ENCODE assay signal across 15 cellular contexts in genomic region chr5:32506809-32507208, GRCh38.
DNase-seq lines count a peak whose midpoint lies in the region; ATAC-seq, FAIRE-seq and TF ChIP-seq lines count a peak whose summit lies in the region.
"Had no signal": no experiment of that assay in that cellular context is flagged by ENCODE, and none has a peak within 500 bp of the region (broad histone marks: within the 10 kb centered on the region; RNA-seq: fewer than 3 reads in every experiment).

No MANE protein-coding gene starts in this region.

- H3K36me3 ChIP-seq in A673 (ENCODE audit: insufficient read depth, low read length, poor library complexity, severe bottlenecking) (no peaks in the 10 kb centered on the region), IMR-90 (ENCODE audit: control insufficient read depth, insufficient read depth, low read length) (no peaks in the 10 kb centered on the region), bronchial epithelial cell (ENCODE audit: control insufficient read depth, insufficient read depth, low read length) (no peaks in the 10 kb centered on the region), mucosa of descending colon (ENCODE audit: low read depth) (no peaks in the 10 kb centered on the region), HAP-1 (replicated peaks) (no peaks in the 10 kb centered on the region)
- H3K36me3 ChIP-seq: BE2C had no signal

- BruUV-seq in A673 (replicated peaks; lab: Mats Ljungman, UMichigan) (no TSS peak), IMR-90 (replicated peaks; lab: Mats Ljungman, UMichigan) (no TSS peak)

- FAIRE-seq in bronchial epithelial cell (lab: Jason Lieb, UNC) (no peak), frontal cortex (lab: Jason Lieb, UNC) (no peak)
- FAIRE-seq: colon, G401.6 had no signal

- TF ChIP-seq CTCF in A673 (conservative IDR thresholded peaks at IDR 0.05; ENCODE audit: low read depth, low read length) (no peak), IMR-90 (conservative IDR thresholded peaks at IDR 0.05; ENCODE audit: low read depth, low read length) (no peak), bronchial epithelial cell (IDR thresholded peaks at IDR 0.05; ENCODE audit: insufficient read depth, low read length, severe bottlenecking) (no peak), mucosa of descending colon (IDR thresholded peaks at IDR 0.05) (no peak)

- no peaks in the 10 kb centered on the region for H3K9me3 ChIP-seq in A673 (ENCODE audit: low read depth, low read length, poor library complexity, severe bottlenecking)
- H3K9me3 ChIP-seq in IMR-90 (ENCODE audit: control insufficient read depth, insufficient read depth, low read length): no peaks in the 10 kb centered on the region
- H3K9me3 ChIP-seq in mucosa of descending colon: no peaks in the 10 kb centered on the region
- no peaks in the 10 kb centered on the region; the same call in 1 of the 2 replicates for H3K9me3 ChIP-seq in HAP-1
- H3K9me3 ChIP-seq: BE2C had no signal

- H3K36me3 Mint-ChIP-seq in stimulated activated naive B cell treated with anti-CD40 and anti-IgM and Interleukin-4, amounts not matched to agents 10 μg/mL and 1 μg/mL and 100 μg/mL, for 72 hours: no peaks in the 10 kb centered on the region

- no peak overlapping the region for H3K27ac ChIP-seq in A673 (ENCODE audit: low read depth, low read length, poor library complexity, severe bottlenecking)
- H3K27ac ChIP-seq in IMR-90 (ENCODE audit: insufficient read depth, low read length): peak overlapping the region; percentile 68; the same call in 1 of the 2 replicates

- no peak overlapping the region for H2AFZ ChIP-seq in IMR-90 (replicated peaks; ENCODE audit: low read length, poor library complexity)

- POLR2A ChIA-PET in A673 (lab: Charles Lee; ENCODE audit: low non-redundant PET) (no interaction called here), IMR-90 (lab: Charles Lee; ENCODE audit: unreplicated experiment) (interaction anchor here (0.6 kb wide), 1 partner anchor 38 kb away, joined by 3 read pairs; no protein-coding TSS in a partner anchor)

- peaks cover 15 to 19% of the 10 kb centered on the region in 2 donors for H3K4me1 Mint-ChIP-seq in stimulated activated naive B cell treated with anti-CD40 and anti-IgM and Interleukin-4, amounts not matched to agents 10 μg/mL and 1 μg/mL and 100 μg/mL, for 72 hours

- peak overlapping the region in 1 of 2 experiments; percentile 53; a peak in 1 of 4 replicates for H4K8ac ChIP-seq in IMR-90 (ENCODE audit: low read depth in 2 of 2, low read length in 2 of 2)

- H3K4me3 ChIP-seq in A673 (ENCODE audit: low read depth, low read length, poor library complexity, severe bottlenecking) (no peak overlapping the region), IMR-90 (ENCODE audit: insufficient read depth, low read depth, low read length) (no peak overlapping the region), bronchial epithelial cell (ENCODE audit: low read depth, low read length) (no peak overlapping the region), mucosa of descending colon (no peak overlapping the region), HAP-1 (no peak overlapping the region)
- H3K4me3 ChIP-seq: skin epidermis had no signal

- no peak for TF ChIP-seq POLR2A in IMR-90 (IDR thresholded peaks at IDR 0.05; ENCODE audit: low read depth, low read length)

- peaks cover 10% of the 10 kb centered on the region; the same call in 1 of the 2 replicates for H3K9me1 ChIP-seq in IMR-90 (ENCODE audit: insufficient read depth, low read length)

- peak; percentile 27 for ATAC-seq in IMR-90 (ENCODE audit: low read depth)
- peak; percentile 28 for ATAC-seq in mucosa of descending colon
- no peak for ATAC-seq in stimulated activated naive B cell treated with anti-CD40 and anti-IgM and Interleukin-4, amounts not matched to agents 10 μg/mL and 1 μg/mL and 100 μg/mL, for 72 hours (replicated peaks)
- no peak for ATAC-seq in HG03135 (IDR thresholded peaks at IDR 0.05; ENCODE audit: unreplicated experiment)

- peak overlapping the region; percentile 71; the same call in 1 of the 3 replicates for H2BK15ac ChIP-seq in IMR-90 (ENCODE audit: low read depth, low read length)

- no peak overlapping the region; the same call in 1 of the 2 replicates for H3K23ac ChIP-seq in IMR-90 (ENCODE audit: low read depth, low read length)

- H2BK5ac ChIP-seq in IMR-90 (ENCODE audit: low read depth, low read length, poor library complexity, severe bottlenecking): no peak overlapping the region

- H2AK5ac ChIP-seq in IMR-90 (ENCODE audit: low read depth, low read length): no peak overlapping the region

- CTCF ChIA-PET in A673 (lab: Charles Lee): no interaction called here
- CTCF ChIA-PET in IMR-90 (lab: Yijun Ruan, JAX): interaction anchor here (0.7 to 2.0 kb wide), 2 partner anchors 83 kb away, joined by 3 to 8 read pairs; no protein-coding TSS in a partner anchor

- in situ Hi-C loops in IMR-90 (cut with MboI; ENCODE audit: low sequenced_read_pairs) (loop anchor here (5.0 kb wide), 1 partner anchor 75 kb away; no protein-coding TSS in a partner anchor), HAP-1 (cut with MboI; ENCODE audit: low sequenced_read_pairs) (no loop called here)

- H3K4me1 ChIP-seq in A673 (ENCODE audit: insufficient read depth, low read length, poor library complexity, severe bottlenecking) (peaks cover 28% of the 10 kb centered on the region), IMR-90 (ENCODE audit: control insufficient read depth, insufficient read depth, low read length) (peaks cover 30% of the 10 kb centered on the region), mucosa of descending colon (ENCODE audit: low read depth) (no peaks in the 10 kb centered on the region), HAP-1 (peaks cover 3% of the 10 kb centered on the region)

- H2AK9ac ChIP-seq in IMR-90 (replicated peaks; ENCODE audit: low read depth, low read length, poor library complexity): no peak overlapping the region

- no peaks in the 10 kb centered on the region for H3K9me3 Mint-ChIP-seq in stimulated activated naive B cell treated with anti-CD40 and anti-IgM and Interleukin-4, amounts not matched to agents 10 μg/mL and 1 μg/mL and 100 μg/mL, for 72 hours

- H3K9ac ChIP-seq in IMR-90 (ENCODE audit: low read depth, low read length): no peak overlapping the region

- intact Hi-C loops in A673 (cut with micrococcal nuclease; ENCODE audit: unreplicated experiment) (loop anchor here (5.0 kb wide), 1 partner anchor 80 kb away; the partner anchor contains the start of gene SUB1), IMR-90 (cut with micrococcal nuclease) (loop anchor here (5.0 to 10.0 kb wide), 2 partner anchors 80 to 918 kb away; partner anchors contain the start of gene SUB1), mucosa of descending colon (cut with DNase I, micrococcal nuclease) (no loop called here)

- H4K5ac ChIP-seq in IMR-90 (ENCODE audit: low read depth, low read length): no peak overlapping the region

- H4K91ac ChIP-seq in IMR-90 (ENCODE audit: insufficient read depth, low read depth, low read length): no peak overlapping the region

- H4K20me1 ChIP-seq in IMR-90 (ENCODE audit: insufficient read depth, low read length): peaks cover 3% of the 10 kb centered on the region; the same call in 1 of the 2 replicates

- peaks cover 32 to 40% of the 10 kb centered on the region in 2 donors for H3K27me3 Mint-ChIP-seq in stimulated activated naive B cell treated with anti-CD40 and anti-IgM and Interleukin-4, amounts not matched to agents 10 μg/mL and 1 μg/mL and 100 μg/mL, for 72 hours

- no peak overlapping the region; the same call in 1 of the 2 replicates for H2BK120ac ChIP-seq in IMR-90 (ENCODE audit: low read depth, low read length)

- H3K56ac ChIP-seq in IMR-90 (ENCODE audit: extremely low read depth, insufficient read depth, low read length): no peak overlapping the region

- H3K27ac Mint-ChIP-seq in stimulated activated naive B cell treated with anti-CD40 and anti-IgM and Interleukin-4, amounts not matched to agents 10 μg/mL and 1 μg/mL and 100 μg/mL, for 72 hours: no peak overlapping the region

- H3K4me3 Mint-ChIP-seq in stimulated activated naive B cell treated with anti-CD40 and anti-IgM and Interleukin-4, amounts not matched to agents 10 μg/mL and 1 μg/mL and 100 μg/mL, for 72 hours: no peak overlapping the region

- no peak overlapping the region for H3K4me2 ChIP-seq in IMR-90 (ENCODE audit: low read depth, low read length)

- DNase-seq in A673 (ENCODE audit: low spot score) (peak; percentile 41), IMR-90 (peak; percentile 91), bronchial epithelial cell (ENCODE audit: low read depth) (peak; percentile 88), mucosa of descending colon (peak in 1 of 3 donors; percentile 10), frontal cortex (ENCODE audit: low spot score in 2 of 2) (no peak), HAP-1 (ENCODE audit: low spot score in 2 of 2) (no peak)
- no peak for DNase-seq in stimulated activated naive B cell treated with anti-CD40 and anti-IgM and Interleukin-4, amounts not matched to agents 10 μg/mL and 1 μg/mL and 100 μg/mL, for 72 hours
- DNase-seq: activated CD4-positive, CD25-positive, alpha-beta regulatory T cell treated with anti-CD3 and anti-CD28 coated beads, Interleukin-2, amount 50 U/mL, for 72 hours; activated effector memory CD4-positive, alpha-beta T cell treated with Interleukin-2 at 50 U/mL for 16 hours; BE2C; NCI-H510A had no signal

- H3K79me1 ChIP-seq in IMR-90 (ENCODE audit: low read depth in 1 of 2, low read length in 2 of 2): no peaks in the 10 kb centered on the region

- no CpG with 5 or more reads among the region's 1 CpG for WGBS in IMR-90 (ENCODE audit: extremely low coverage in 2 of 2, insufficient read length in 1 of 2), 2 experiments

- H3K14ac ChIP-seq in IMR-90 (replicated peaks; ENCODE audit: low read depth, low read length): no peak overlapping the region

- H3K27me3 ChIP-seq in A673 (replicated peaks; ENCODE audit: insufficient read depth, low read depth, low read length, poor library complexity) (no peaks in the 10 kb centered on the region), IMR-90 (ENCODE audit: control insufficient read depth, insufficient read depth, low read length) (no peaks in the 10 kb centered on the region), bronchial epithelial cell (ENCODE audit: control insufficient read depth, insufficient read depth, low read length) (no peaks in the 10 kb centered on the region), HAP-1 (ENCODE audit: low read depth) (no peaks in the 10 kb centered on the region)
- H3K27me3 ChIP-seq: BE2C had no signal

- H3K4ac ChIP-seq in IMR-90 (ENCODE audit: low read depth, low read length): no peak overlapping the region; the same call in 1 of the 2 replicates

- no peak overlapping the region; the same call in none of the 2 replicates for H3K18ac ChIP-seq in IMR-90 (ENCODE audit: low read depth, low read length)

- dilution Hi-C loops in IMR-90 (cut with HindIII; ENCODE audit: low sequenced_read_pairs, unreplicated experiment): no loop called here

- peak overlapping the region; percentile 65; the same call in 1 of the 2 replicates for H2BK20ac ChIP-seq in IMR-90 (ENCODE audit: low read depth, low read length)

- TF ChIP-seq RAD21 in IMR-90 (IDR thresholded peaks at IDR 0.05; ENCODE audit: low read length): no peak

TF ChIP-seq in IMR-90, 13 proteins besides CTCF, POLR2A, EP300 and RAD21 (continues in another document):
- TF ChIP-seq SMC3 (IDR thresholded peaks at IDR 0.05; ENCODE audit: low read depth, low read length) (no peak), RFX5 (IDR thresholded peaks at IDR 0.05; ENCODE audit: low read depth, low read length) (no peak), RCOR1 (IDR thresholded peaks at IDR 0.05; ENCODE audit: insufficient replicate concordance, low read length) (no peak)

Comparison
In these comparisons a context has a peak if more than half of its experiments do, and no peak if none do; other contexts are left out.
1. DNase-seq: peak in A673 (single experiment), IMR-90 (single experiment) and bronchial epithelial cell (single experiment); none in stimulated activated naive B cell treated with anti-CD40 and anti-IgM and Interleukin-4, amounts not matched to agents 10 μg/mL and 1 μg/mL and 100 μg/mL, for 72 hours (single experiment), frontal cortex (0 of 2) and HAP-1 (0 of 2).
2. ATAC-seq: peak in IMR-90 (single experiment) and mucosa of descending colon (single experiment); none in stimulated activated naive B cell treated with anti-CD40 and anti-IgM and Interleukin-4, amounts not matched to agents 10 μg/mL and 1 μg/mL and 100 μg/mL, for 72 hours (0 of 2) and HG03135 (single experiment).
3. intact Hi-C loops: an anchor here in A673 (5.0 kb wide) and IMR-90 (5.0 to 10.0 kb wide); none called in mucosa of descending colon.